ENCODE assay signal across 16 cellular contexts in the genomic region with DNA sequence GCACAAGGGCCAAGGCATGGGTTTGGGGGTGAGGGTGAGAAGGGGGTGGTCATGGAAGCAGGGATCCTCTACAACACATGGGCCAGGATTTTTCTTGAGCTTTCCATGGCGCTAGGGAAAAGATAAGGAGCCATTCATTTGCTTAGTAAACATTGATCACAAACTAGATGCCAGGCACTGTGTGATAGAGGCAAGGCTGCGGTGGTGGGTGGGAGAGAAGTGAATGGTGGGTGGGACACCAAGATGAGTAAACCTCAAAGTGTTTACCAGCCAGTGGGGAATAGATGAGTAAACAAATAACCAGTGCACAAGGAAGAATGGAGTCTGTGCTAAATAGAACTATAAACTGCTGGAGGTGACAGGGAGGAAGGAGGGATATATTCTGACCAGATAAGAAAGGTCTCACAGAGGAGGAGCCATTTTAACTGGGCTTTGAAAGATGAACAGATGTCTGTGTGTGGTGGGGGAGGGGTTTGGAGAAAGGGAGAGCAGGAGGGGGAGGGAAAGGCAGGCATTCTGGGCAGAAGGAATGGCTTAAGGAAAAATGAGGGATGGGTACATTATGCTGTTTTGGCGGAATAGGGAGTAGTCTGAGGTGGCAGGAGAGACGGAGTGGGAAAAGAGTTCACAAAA. TPM values are rescaled to one million over a fixed set of nuclear protein-coding genes. Genes with fewer than 3 reads are reported as not detected.
DNase-seq lines count a peak whose midpoint lies in the region; ATAC-seq and TF ChIP-seq lines count a peak whose summit lies in the region.
"Had no signal": no experiment of that assay in that cellular context is flagged by ENCODE, and none has a peak within 500 bp of the region (broad histone marks: within the 10 kb centered on the region; RNA-seq: fewer than 3 reads in every experiment).

No MANE protein-coding gene starts in this region.

- CTCF ChIA-PET in activated CD8-positive, alpha-beta memory T cell treated with anti-CD3 and anti-CD28 coated beads, Interleukin-2, amount 10 ng/mL, durations not matched to agents 7 days and 5 days (lab: Charles Lee): interaction anchor here (0.9 to 1.7 kb wide), 9 partner anchors 8 to 1150 kb away, joined by 3 to 5 read pairs (median 3); no protein-coding TSS in a partner anchor

- H3K9ac ChIP-seq in neuronal stem cell (ENCODE audit: low read depth, low read length, poor library complexity): no peak overlapping the region

- no peak overlapping the region for H3K18ac ChIP-seq in neuronal stem cell (ENCODE audit: low read length)

- no peak for TF ChIP-seq CTCF in glutamatergic neuron (IDR thresholded peaks at IDR 0.05; ENCODE audit: partially characterized antibody, unreplicated experiment)

- peaks cover 0 to 2% of the 10 kb centered on the region in 2 donors for H3K4me1 ChIP-seq in neuronal stem cell (ENCODE audit: control insufficient read depth in 2 of 2, insufficient read depth in 1 of 2, low read depth in 1 of 2, low read length in 2 of 2)
- H3K4me1 ChIP-seq: breast epithelium, uterus had no signal

- no peak overlapping the region for H2BK120ac ChIP-seq in neuronal stem cell (ENCODE audit: low read depth, low read length)

- no peak overlapping the region for H4K91ac ChIP-seq in neuronal stem cell (ENCODE audit: low read depth, low read length, poor library complexity)

- H3K27me3 Mint-ChIP-seq in glutamatergic neuron (ENCODE audit: unreplicated experiment): no peaks in the 10 kb centered on the region
- H3K27me3 Mint-ChIP-seq in activated CD8-positive, alpha-beta memory T cell treated with anti-CD3 and anti-CD28 coated beads, Interleukin-2, amount 10 ng/mL, durations not matched to agents 7 days and 5 days: peaks cover 4% of the 10 kb centered on the region
- H3K27me3 Mint-ChIP-seq: activated naive CD8-positive, alpha-beta T cell treated with anti-CD3 and anti-CD28 coated beads, Interleukin-2, amount 50 U/mL, for 24 hours had no signal

- peaks cover 9% of the 10 kb centered on the region for H3K4me1 Mint-ChIP-seq in glutamatergic neuron (ENCODE audit: low read depth, unreplicated experiment)
- peaks cover 12% of the 10 kb centered on the region for H3K4me1 Mint-ChIP-seq in activated CD8-positive, alpha-beta memory T cell treated with anti-CD3 and anti-CD28 coated beads, Interleukin-2, amount 10 ng/mL, durations not matched to agents 7 days and 5 days

- no peaks in the 10 kb centered on the region for H3K9me3 Mint-ChIP-seq in glutamatergic neuron (ENCODE audit: unreplicated experiment)
- no peaks in the 10 kb centered on the region for H3K9me3 Mint-ChIP-seq in activated CD8-positive, alpha-beta memory T cell treated with anti-CD3 and anti-CD28 coated beads, Interleukin-2, amount 10 ng/mL, durations not matched to agents 7 days and 5 days (ENCODE audit: low read depth)
- H3K9me3 Mint-ChIP-seq: activated naive CD8-positive, alpha-beta T cell treated with anti-CD3 and anti-CD28 coated beads, Interleukin-2, amount 50 U/mL, for 24 hours; activated T-helper 2 cell treated with anti-CD3 and anti-CD28 coated beads, Interferon-gamma antibody, Interleukin-2, Interleukin-4, amounts not matched to agents 10 μg/mL and 5 μg/mL and 100 μg/mL, durations not matched to agents 14 hours and 24 hours and 36 hours had no signal

- no peak overlapping the region for H2BK15ac ChIP-seq in neuronal stem cell (ENCODE audit: low read length)

- H3K27ac ChIP-seq in neuronal stem cell (replicated peaks; ENCODE audit: low read length): no peak overlapping the region
- H3K27ac ChIP-seq: breast epithelium, C4-2B, coronary artery, neutrophil, PC-9, uterus had no signal

- no peak overlapping the region for H3K4me3 ChIP-seq in neuronal stem cell (ENCODE audit: low read length in 2 of 2)
- H3K4me3 ChIP-seq: breast epithelium, coronary artery, PC-9, uterus had no signal

- peaks cover 0 to 14% (median 0%) of the 10 kb centered on the region in 3 experiments for H3K27me3 ChIP-seq in neuronal stem cell (ENCODE audit: control insufficient read depth in 3 of 3, insufficient read depth in 3 of 3, low read depth in 1 of 3, low read length in 3 of 3)
- H3K27me3 ChIP-seq: neutrophil, uterus had no signal

- no peak overlapping the region for H4K8ac ChIP-seq in neuronal stem cell (ENCODE audit: low read depth, low read length)

- no peaks in the 10 kb centered on the region for H3K36me3 ChIP-seq in neuronal stem cell (replicated peaks in 1 of 2; ENCODE audit: control insufficient read depth in 2 of 2, insufficient read depth in 2 of 2, low read length in 2 of 2)
- H3K36me3 ChIP-seq: breast epithelium, neutrophil, uterus had no signal

- peak overlapping the region; percentile 90 for H3K27ac Mint-ChIP-seq in glutamatergic neuron (ENCODE audit: unreplicated experiment)
- H3K27ac Mint-ChIP-seq in activated CD8-positive, alpha-beta memory T cell treated with anti-CD3 and anti-CD28 coated beads, Interleukin-2, amount 10 ng/mL, durations not matched to agents 7 days and 5 days: no peak overlapping the region
- H3K27ac Mint-ChIP-seq: activated naive CD8-positive, alpha-beta T cell treated with anti-CD3 and anti-CD28 coated beads, Interleukin-2, amount 50 U/mL, for 24 hours; activated T-helper 2 cell treated with anti-CD3 and anti-CD28 coated beads, Interferon-gamma antibody, Interleukin-2, Interleukin-4, amounts not matched to agents 10 μg/mL and 5 μg/mL and 100 μg/mL, durations not matched to agents 14 hours and 24 hours and 36 hours had no signal

- DNase-seq in NCI-H526 treated with DMSO at 0.1 percent for 48 hours (lab: John Stamatoyannopoulos, UW) (peak; percentile 1), NCI-H526 (lab: John Stamatoyannopoulos, UW) (no peak), NCI-H82 (lab: John Stamatoyannopoulos, UW) (peak; percentile 83), glutamatergic neuron (peak; percentile 11), neuronal stem cell (ENCODE audit: low spot score) (no peak), putamen (ENCODE audit: low spot score) (no peak)
- no peak for DNase-seq in activated CD8-positive, alpha-beta memory T cell treated with anti-CD3 and anti-CD28 coated beads, Interleukin-2, amount 10 ng/mL, durations not matched to agents 7 days and 5 days

- H3K23ac ChIP-seq in neuronal stem cell (ENCODE audit: low read depth, low read length, poor library complexity): no peak overlapping the region

- H2BK5ac ChIP-seq in neuronal stem cell (ENCODE audit: low read length): no peak overlapping the region

- H3K36me3 Mint-ChIP-seq in glutamatergic neuron (ENCODE audit: unreplicated experiment): no peaks in the 10 kb centered on the region
- no peaks in the 10 kb centered on the region for H3K36me3 Mint-ChIP-seq in activated CD8-positive, alpha-beta memory T cell treated with anti-CD3 and anti-CD28 coated beads, Interleukin-2, amount 10 ng/mL, durations not matched to agents 7 days and 5 days

- no CpG with 5 or more reads among the region's 4 CpGs for WGBS in neuronal stem cell (ENCODE audit: extremely low coverage in 2 of 2, insufficient read length in 2 of 2, insufficient replicate concordance in 1 of 2), 2 donors

- peak overlapping the region; percentile 51 for H2AFZ ChIP-seq in neuronal stem cell (ENCODE audit: low read length)
- H2AFZ ChIP-seq: PC-9 had no signal

- peak overlapping the region; percentile 28 for H3K4me3 Mint-ChIP-seq in glutamatergic neuron (ENCODE audit: unreplicated experiment)
- no peak overlapping the region for H3K4me3 Mint-ChIP-seq in activated CD8-positive, alpha-beta memory T cell treated with anti-CD3 and anti-CD28 coated beads, Interleukin-2, amount 10 ng/mL, durations not matched to agents 7 days and 5 days
- H3K4me3 Mint-ChIP-seq: activated naive CD8-positive, alpha-beta T cell treated with anti-CD3 and anti-CD28 coated beads, Interleukin-2, amount 50 U/mL, for 24 hours had no signal

- H3K4ac ChIP-seq in neuronal stem cell (ENCODE audit: low read length): no peak overlapping the region

- H3K14ac ChIP-seq in neuronal stem cell (ENCODE audit: low read length): no peak overlapping the region

- no peak for ATAC-seq in activated CD8-positive, alpha-beta memory T cell treated with anti-CD3 and anti-CD28 coated beads, Interleukin-2, amount 10 ng/mL, durations not matched to agents 7 days and 5 days
- ATAC-seq in HG03439 (IDR thresholded peaks at IDR 0.05; ENCODE audit: unreplicated experiment): no peak
- ATAC-seq: activated naive CD8-positive, alpha-beta T cell treated with anti-CD3 and anti-CD28 coated beads, Interleukin-2, amount 50 U/mL, for 24 hours had no signal

- no peak overlapping the region for H3K4me2 ChIP-seq in neuronal stem cell (ENCODE audit: insufficient read depth, low read length, poor library complexity, severe bottlenecking)
- H3K4me2 ChIP-seq: PC-9 had no signal

- no peaks in the 10 kb centered on the region for H3K79me1 ChIP-seq in neuronal stem cell (ENCODE audit: low read depth, low read length)

- no peak overlapping the region for H2AK5ac ChIP-seq in neuronal stem cell (ENCODE audit: low read depth, low read length)

- H3K9me3 ChIP-seq in neuronal stem cell (replicated peaks in 1 of 2; ENCODE audit: control insufficient read depth in 2 of 2, insufficient read depth in 1 of 2, low read depth in 1 of 2, low read length in 2 of 2): no peaks in the 10 kb centered on the region
- H3K9me3 ChIP-seq: breast epithelium, neutrophil, uterus had no signal

- no peak overlapping the region for H2BK12ac ChIP-seq in neuronal stem cell (ENCODE audit: low read length)

RNA-seq across cellular contexts. Expression of a gene that starts 48.0 kb away (rescaled TPM):
- 45.1 TPM for total RNA-seq in glutamatergic neuron (ENCODE audit: unreplicated experiment)
- polyA plus RNA-seq in neuronal stem cell (2013, experiment 1 of 2): 28.4 TPM
- polyA plus RNA-seq in neuronal stem cell (2013, experiment 2 of 2): 26.8 TPM
- total RNA-seq in activated CD8-positive, alpha-beta memory T cell treated with anti-CD3 and anti-CD28 coated beads, Interleukin-2, amount 10 ng/mL, durations not matched to agents 7 days and 5 days: 10 to 100 TPM; 45.8 to 51.2 TPM

Comparison
In these comparisons a context has a peak if more than half of its experiments do, and no peak if none do; other contexts are left out.
1. DNase-seq: peak in NCI-H526 treated with DMSO at 0.1 percent for 48 hours (single experiment), NCI-H82 (single experiment) and glutamatergic neuron (single experiment); none in NCI-H526 (0 of 2), neuronal stem cell (single experiment), putamen (single experiment) and activated CD8-positive, alpha-beta memory T cell treated with anti-CD3 and anti-CD28 coated beads, Interleukin-2, amount 10 ng/mL, durations not matched to agents 7 days and 5 days (single experiment).